Comparison of ENCODE assay signal across 1 cellular context in the genomic region with DNA sequence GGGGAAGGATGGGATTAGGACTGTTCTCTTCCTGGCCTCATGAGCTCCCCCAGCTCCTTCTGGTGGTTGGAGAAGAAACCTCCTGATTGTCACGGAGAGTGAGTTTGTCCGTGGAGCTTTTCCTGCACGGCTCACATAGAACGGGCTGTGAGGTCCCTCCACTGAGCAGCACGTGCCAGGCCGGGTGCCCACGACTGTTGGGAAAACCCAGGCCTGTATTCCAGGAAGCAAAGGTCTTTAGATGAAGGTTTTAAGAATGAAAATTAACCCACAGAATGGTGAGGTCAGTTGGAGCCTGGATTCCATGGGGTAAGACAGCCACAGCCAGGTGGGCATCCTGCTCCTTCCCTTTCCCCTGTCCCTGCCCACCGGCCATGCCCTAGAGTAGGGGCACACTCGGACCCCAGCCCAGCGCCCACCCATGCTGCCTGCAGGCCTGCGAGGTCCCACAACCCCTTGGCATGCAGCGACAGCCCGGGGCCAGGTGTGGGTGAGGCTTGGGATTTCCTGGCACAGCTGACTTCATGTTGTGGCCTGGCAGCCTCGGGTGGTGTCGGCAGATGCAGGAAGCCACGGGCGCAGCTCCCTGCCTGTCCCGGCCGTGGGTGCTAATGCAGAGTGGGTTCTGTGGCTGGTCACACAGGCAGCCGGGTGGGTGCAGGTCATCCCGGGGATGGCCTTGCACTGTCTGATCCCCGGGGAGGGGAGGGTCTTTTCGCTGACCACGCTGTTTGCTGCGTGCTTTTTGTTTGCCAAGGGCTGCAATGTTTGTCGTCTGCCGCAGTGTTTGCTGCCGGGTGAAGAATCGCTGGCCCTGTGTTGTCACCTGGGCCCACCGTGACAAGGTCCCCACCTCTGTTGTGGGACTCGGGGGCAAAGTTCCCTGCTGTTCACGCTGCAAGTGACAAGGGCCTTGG.
TF ChIP-seq lines count a peak whose summit lies in the region.
"Not testable (repeated sequence)": the region's sequence is repeated elsewhere in the genome, so short reads cannot be mapped to it uniquely, and the experiment has no call there.

No MANE protein-coding gene starts in this region.

TF ChIP-seq in HepG2, 621 proteins besides CTCF, POLR2A, EP300 and RAD21 (continued from another document and continues in another):
- TF ChIP-seq ZBTB46 (CRISPR knock-in tag; IDR thresholded peaks at IDR 0.05; ENCODE audit: borderline replicate concordance) (0 out of 2 replicates have a peak, but pooled peaks have one; percentile 62), ZKSCAN8 (CRISPR knock-in tag; IDR thresholded peaks at IDR 0.05; ENCODE audit: borderline replicate concordance) (peak; percentile 85; the same call in 1 of the 2 replicates), FOXC1 (CRISPR knock-in tag; IDR thresholded peaks at IDR 0.05; ENCODE audit: borderline replicate concordance) (peak; percentile 56), NFKBIZ (CRISPR knock-in tag; IDR thresholded peaks at IDR 0.05) (peak; percentile 98), JUN (CRISPR knock-in tag; IDR thresholded peaks at IDR 0.05) (peak; percentile 20; the same call in 1 of the 2 replicates), SAP130 (CRISPR knock-in tag; IDR thresholded peaks at IDR 0.05; ENCODE audit: low read depth) (peak; percentile 90), KDM5B (CRISPR knock-in tag; IDR thresholded peaks at IDR 0.05; ENCODE audit: borderline replicate concordance) (peak; percentile 82), IRX3 (CRISPR knock-in tag; IDR thresholded peaks at IDR 0.05; ENCODE audit: borderline replicate concordance, low read depth) (0 out of 2 replicates have a peak, but pooled peaks have one; percentile 38), POGZ (CRISPR knock-in tag; IDR thresholded peaks at IDR 0.05) (peak; percentile 65), CREM (IDR thresholded peaks at IDR 0.05) (peak; percentile 90), KLF16 (CRISPR knock-in tag; IDR thresholded peaks at IDR 0.05) (peak in 1 of 2 experiments; percentile 97; a peak in 2 of 4 replicates), ZNF780A (CRISPR knock-in tag; IDR thresholded peaks at IDR 0.05) (peak; percentile 47; the same call in 1 of the 2 replicates), ZNF414 (CRISPR knock-in tag; IDR thresholded peaks at IDR 0.05) (peak; percentile 96), ZNF607 (CRISPR knock-in tag; IDR thresholded peaks at IDR 0.05; ENCODE audit: borderline replicate concordance) (peak; percentile 53; the same call in 1 of the 2 replicates), FOXP1 (IDR thresholded peaks at IDR 0.05) (0 out of 2 replicates have a peak, but pooled peaks have one; percentile 37), FOXP1 (CRISPR knock-in tag; IDR thresholded peaks at IDR 0.05) (peak; percentile 98), NCOR1 (IDR thresholded peaks at IDR 0.05; ENCODE audit: borderline replicate concordance, low read length) (peak; percentile 88), ZNF598 (CRISPR knock-in tag; IDR thresholded peaks at IDR 0.05; ENCODE audit: borderline replicate concordance) (peak; percentile 41; the same call in 1 of the 2 replicates), KDM3A (CRISPR knock-in tag; IDR thresholded peaks at IDR 0.05; ENCODE audit: low read depth) (peak; percentile 97; the same call in 1 of the 2 replicates), TEAD3 (CRISPR knock-in tag; optimal IDR thresholded peaks at IDR 0.05; ENCODE audit: borderline replicate concordance) (peak; percentile 40), ARNT2 (CRISPR knock-in tag; IDR thresholded peaks at IDR 0.05; ENCODE audit: low read depth) (peak; percentile 45; the same call in 1 of the 2 replicates), SIX4 (CRISPR knock-in tag; IDR thresholded peaks at IDR 0.05) (peak; percentile 88), GFI1 (CRISPR knock-in tag; IDR thresholded peaks at IDR 0.05; ENCODE audit: borderline replicate concordance) (peak; percentile 75), NFAT5 (CRISPR knock-in tag; IDR thresholded peaks at IDR 0.05) (0 out of 2 replicates have a peak, but pooled peaks have one; percentile 29), ZGPAT (CRISPR knock-in tag; IDR thresholded peaks at IDR 0.05) (peak; percentile 96), ZNF639 (CRISPR knock-in tag; conservative IDR thresholded peaks at IDR 0.05) (peak; percentile 85), FOXA1 (CRISPR knock-in tag; IDR thresholded peaks at IDR 0.05) (peak; percentile 98)
- TF ChIP-seq CREM (CRISPR knock-in tag; IDR thresholded peaks at IDR 0.05); FOXA1 (IDR thresholded peaks at IDR 0.05): not testable (repeated sequence)
- TF ChIP-seq, protein P1, sequence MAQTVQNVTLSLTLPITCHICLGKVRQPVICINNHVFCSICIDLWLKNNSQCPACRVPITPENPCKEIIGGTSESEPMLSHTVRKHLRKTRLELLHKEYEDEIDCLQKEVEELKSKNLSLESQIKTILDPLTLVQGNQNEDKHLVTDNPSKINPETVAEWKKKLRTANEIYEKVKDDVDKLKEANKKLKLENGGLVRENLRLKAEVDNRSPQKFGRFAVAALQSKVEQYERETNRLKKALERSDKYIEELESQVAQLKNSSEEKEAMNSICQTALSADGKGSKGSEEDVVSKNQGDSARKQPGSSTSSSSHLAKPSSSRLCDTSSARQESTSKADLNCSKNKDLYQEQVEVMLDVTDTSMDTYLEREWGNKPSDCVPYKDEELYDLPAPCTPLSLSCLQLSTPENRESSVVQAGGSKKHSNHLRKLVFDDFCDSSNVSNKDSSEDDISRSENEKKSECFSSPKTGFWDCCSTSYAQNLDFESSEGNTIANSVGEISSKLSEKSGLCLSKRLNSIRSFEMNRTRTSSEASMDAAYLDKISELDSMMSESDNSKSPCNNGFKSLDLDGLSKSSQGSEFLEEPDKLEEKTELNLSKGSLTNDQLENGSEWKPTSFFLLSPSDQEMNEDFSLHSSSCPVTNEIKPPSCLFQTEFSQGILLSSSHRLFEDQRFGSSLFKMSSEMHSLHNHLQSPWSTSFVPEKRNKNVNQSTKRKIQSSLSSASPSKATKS (CRISPR knock-in tag; IDR thresholded peaks at IDR 0.05) = 0 out of 2 replicates have a peak, but pooled peaks have one; percentile 48
- TF ChIP-seq, protein P2, sequence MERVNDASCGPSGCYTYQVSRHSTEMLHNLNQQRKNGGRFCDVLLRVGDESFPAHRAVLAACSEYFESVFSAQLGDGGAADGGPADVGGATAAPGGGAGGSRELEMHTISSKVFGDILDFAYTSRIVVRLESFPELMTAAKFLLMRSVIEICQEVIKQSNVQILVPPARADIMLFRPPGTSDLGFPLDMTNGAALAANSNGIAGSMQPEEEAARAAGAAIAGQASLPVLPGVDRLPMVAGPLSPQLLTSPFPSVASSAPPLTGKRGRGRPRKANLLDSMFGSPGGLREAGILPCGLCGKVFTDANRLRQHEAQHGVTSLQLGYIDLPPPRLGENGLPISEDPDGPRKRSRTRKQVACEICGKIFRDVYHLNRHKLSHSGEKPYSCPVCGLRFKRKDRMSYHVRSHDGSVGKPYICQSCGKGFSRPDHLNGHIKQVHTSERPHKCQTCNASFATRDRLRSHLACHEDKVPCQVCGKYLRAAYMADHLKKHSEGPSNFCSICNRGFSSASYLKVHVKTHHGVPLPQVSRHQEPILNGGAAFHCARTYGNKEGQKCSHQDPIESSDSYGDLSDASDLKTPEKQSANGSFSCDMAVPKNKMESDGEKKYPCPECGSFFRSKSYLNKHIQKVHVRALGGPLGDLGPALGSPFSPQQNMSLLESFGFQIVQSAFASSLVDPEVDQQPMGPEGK (CRISPR knock-in tag; IDR thresholded peaks at IDR 0.05) = peak; percentile 94
- TF ChIP-seq, protein P3, sequence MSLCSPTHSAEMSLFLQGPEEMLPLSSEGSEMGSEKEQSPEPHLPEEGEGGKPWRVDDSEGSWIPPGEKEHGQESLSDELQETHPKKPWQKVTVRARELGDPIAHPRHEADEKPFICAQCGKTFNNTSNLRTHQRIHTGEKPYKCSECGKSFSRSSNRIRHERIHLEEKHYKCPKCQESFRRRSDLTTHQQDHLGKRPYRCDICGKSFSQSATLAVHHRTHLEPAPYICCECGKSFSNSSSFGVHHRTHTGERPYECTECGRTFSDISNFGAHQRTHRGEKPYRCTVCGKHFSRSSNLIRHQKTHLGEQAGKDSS (CRISPR knock-in tag; IDR thresholded peaks at IDR 0.05; ENCODE audit: borderline replicate concordance, low read depth) = peak; percentile 42; the same call in 1 of the 2 replicates
- TF ChIP-seq, protein P4, sequence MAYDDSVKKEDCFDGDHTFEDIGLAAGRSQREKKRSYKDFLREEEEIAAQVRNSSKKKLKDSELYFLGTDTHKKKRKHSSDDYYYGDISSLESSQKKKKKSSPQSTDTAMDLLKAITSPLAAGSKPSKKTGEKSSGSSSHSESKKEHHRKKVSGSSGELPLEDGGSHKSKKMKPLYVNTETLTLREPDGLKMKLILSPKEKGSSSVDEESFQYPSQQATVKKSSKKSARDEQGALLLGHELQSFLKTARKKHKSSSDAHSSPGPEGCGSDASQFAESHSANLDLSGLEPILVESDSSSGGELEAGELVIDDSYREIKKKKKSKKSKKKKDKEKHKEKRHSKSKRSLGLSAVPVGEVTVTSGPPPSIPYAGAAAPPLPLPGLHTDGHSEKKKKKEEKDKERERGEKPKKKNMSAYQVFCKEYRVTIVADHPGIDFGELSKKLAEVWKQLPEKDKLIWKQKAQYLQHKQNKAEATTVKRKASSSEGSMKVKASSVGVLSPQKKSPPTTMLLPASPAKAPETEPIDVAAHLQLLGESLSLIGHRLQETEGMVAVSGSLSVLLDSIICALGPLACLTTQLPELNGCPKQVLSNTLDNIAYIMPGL (CRISPR knock-in tag; IDR thresholded peaks at IDR 0.05; ENCODE audit: borderline replicate concordance in 1 of 2, low read depth in 1 of 2) = peak; percentile 17 to 83; a peak in 2 of 4 replicates
- TF ChIP-seq, protein P5, sequence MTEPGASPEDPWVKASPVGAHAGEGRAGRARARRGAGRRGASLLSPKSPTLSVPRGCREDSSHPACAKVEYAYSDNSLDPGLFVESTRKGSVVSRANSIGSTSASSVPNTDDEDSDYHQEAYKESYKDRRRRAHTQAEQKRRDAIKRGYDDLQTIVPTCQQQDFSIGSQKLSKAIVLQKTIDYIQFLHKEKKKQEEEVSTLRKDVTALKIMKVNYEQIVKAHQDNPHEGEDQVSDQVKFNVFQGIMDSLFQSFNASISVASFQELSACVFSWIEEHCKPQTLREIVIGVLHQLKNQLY (CRISPR knock-in tag; IDR thresholded peaks at IDR 0.05) = peak; percentile 100
